ENCODE assay signal across 19 cellular contexts in the genomic region with DNA sequence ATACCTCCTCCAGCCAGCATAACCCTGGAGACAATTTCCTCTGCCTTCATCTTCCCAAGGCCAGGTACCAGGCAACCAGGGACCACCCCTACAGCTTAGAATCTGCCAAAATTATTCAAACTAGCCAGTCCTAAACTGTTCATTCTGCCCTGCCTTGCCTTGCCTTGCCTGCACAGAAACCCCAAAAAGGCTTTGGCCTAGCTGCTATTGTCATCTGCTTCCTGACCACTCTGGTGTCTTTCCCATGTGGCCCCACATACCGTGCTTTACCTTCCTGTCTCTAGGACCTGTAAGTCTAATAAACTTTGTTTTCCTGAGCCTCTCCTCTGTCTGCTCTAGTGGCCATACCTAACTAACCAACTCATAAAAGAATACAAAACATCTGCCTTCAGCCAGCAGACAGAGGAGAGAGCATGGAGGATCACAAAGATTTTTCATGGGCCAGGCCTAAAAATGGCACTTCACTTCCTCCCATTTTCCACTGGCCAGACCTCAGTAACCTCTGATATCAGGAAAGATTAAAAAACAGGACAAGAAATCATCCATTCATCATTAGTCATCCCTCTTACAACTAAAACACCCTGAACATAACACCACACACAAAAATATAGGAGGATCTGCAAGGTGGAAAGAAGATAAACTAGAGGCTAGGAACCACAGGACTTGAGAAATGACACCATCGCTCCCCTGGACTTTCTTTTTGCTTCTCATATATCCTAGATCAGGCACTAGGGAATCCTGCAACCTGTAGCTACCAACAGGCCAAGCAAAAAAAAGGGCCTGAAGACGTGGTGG. TPM values are rescaled to one million over a fixed set of nuclear protein-coding genes. Genes with fewer than 3 reads are reported as not detected.
DNase-seq lines count a peak whose midpoint lies in the region; ATAC-seq and TF ChIP-seq lines count a peak whose summit lies in the region.
"Had no signal": no experiment of that assay in that cellular context is flagged by ENCODE, and none has a peak within 500 bp of the region (broad histone marks: within the 10 kb centered on the region; RNA-seq: fewer than 3 reads in every experiment).

No MANE protein-coding gene starts in this region.

- no peak overlapping the region for H3K4me2 ChIP-seq in GM23338
- H3K4me2 ChIP-seq: BLaER1 had no signal

- no peak overlapping the region for H3K27ac ChIP-seq in GM23338 (ENCODE audit: low read depth)
- H3K27ac ChIP-seq in RWPE2 (ENCODE audit: poor library complexity, severe bottlenecking), result peak overlapping the region; percentile 58
- H3K27ac ChIP-seq: BLaER1, HL-60, Peyer's patch had no signal

- H3K27me3 Mint-ChIP-seq in GM23338 (ENCODE audit: insufficient read depth, low read depth, poor library complexity), result peaks cover 6% of the 10 kb centered on the region
- no peaks in the 10 kb centered on the region for H3K27me3 Mint-ChIP-seq in endothelial cell (ENCODE audit: unreplicated experiment)
- H3K27me3 Mint-ChIP-seq in neural crest cell (ENCODE audit: low read depth), result no peaks in the 10 kb centered on the region
- no peaks in the 10 kb centered on the region for H3K27me3 Mint-ChIP-seq in activated CD4-positive, alpha-beta T cell treated with anti-CD3 and anti-CD28 coated beads for 36 hours
- H3K27me3 Mint-ChIP-seq: CD4-positive, alpha-beta memory T cell; IgD-negative memory B cell had no signal

- H3K36me3 ChIP-seq in GM23338 (ENCODE audit: insufficient read depth), result no peaks in the 10 kb centered on the region
- H3K36me3 ChIP-seq in RWPE2 (ENCODE audit: low read depth), result 0 out of 2 replicates have a peak, but pooled peaks cover 4% of the 10 kb centered on the region
- H3K36me3 ChIP-seq: BLaER1, HAP-1, Peyer's patch had no signal

- TF ChIP-seq CTCF in GM23338 (conservative IDR thresholded peaks at IDR 0.05; ENCODE audit: low read depth in 2 of 2) (no peak), RWPE2 (IDR thresholded peaks at IDR 0.05; ENCODE audit: poor library complexity, severe bottlenecking) (no peak), endothelial cell (IDR thresholded peaks at IDR 0.05; ENCODE audit: unreplicated experiment) (no peak), neural crest cell (conservative IDR thresholded peaks at IDR 0.05) (no peak)

- H3K4me3 Mint-ChIP-seq in GM23338 (no peak overlapping the region), endothelial cell (ENCODE audit: unreplicated experiment) (no peak overlapping the region), neural crest cell (no peak overlapping the region)
- H3K4me3 Mint-ChIP-seq in activated CD4-positive, alpha-beta T cell treated with anti-CD3 and anti-CD28 coated beads for 36 hours, result no peak overlapping the region
- H3K4me3 Mint-ChIP-seq: IgD-negative memory B cell had no signal

- no peaks in the 10 kb centered on the region; the same call in 1 of the 2 replicates for H3K9me2 ChIP-seq in GM23338 (ENCODE audit: insufficient read depth)

- H3K36me3 Mint-ChIP-seq in GM23338 (ENCODE audit: low read depth) (peaks cover 3% of the 10 kb centered on the region; the same call in 2 of the 3 replicates), endothelial cell (ENCODE audit: low read depth, unreplicated experiment) (no peaks in the 10 kb centered on the region), neural crest cell (ENCODE audit: low read depth) (peaks cover 7% of the 10 kb centered on the region)
- H3K36me3 Mint-ChIP-seq in activated CD4-positive, alpha-beta T cell treated with anti-CD3 and anti-CD28 coated beads for 36 hours (ENCODE audit: low read depth), result peaks cover 29% of the 10 kb centered on the region

- 0 out of 2 replicates have a peak, but pooled peaks cover 5% of the 10 kb centered on the region for H3K4me1 ChIP-seq in GM23338 (ENCODE audit: insufficient read depth)
- peaks cover 29% of the 10 kb centered on the region for H3K4me1 ChIP-seq in RWPE2 (ENCODE audit: insufficient read depth, poor library complexity, severe bottlenecking)
- H3K4me1 ChIP-seq: BLaER1, HAP-1, Peyer's patch had no signal

- H3K4me3 ChIP-seq in GM23338 (no peak overlapping the region), RWPE2 (ENCODE audit: severe bottlenecking) (no peak overlapping the region)
- H3K4me3 ChIP-seq: BLaER1, HAP-1, Peyer's patch had no signal

- DNase-seq in GM23338 (ENCODE audit: low spot score) (no peak), RWPE2 (ENCODE audit: low spot score) (no peak), endothelial cell (ENCODE audit: low spot score) (no peak), neural crest cell (ENCODE audit: low read depth, low spot score) (no peak), HPDE6-E6E7 (ENCODE audit: extremely low spot score) (no peak)
- DNase-seq in activated CD4-positive, alpha-beta T cell treated with anti-CD3 and anti-CD28 coated beads for 36 hours, result no peak
- DNase-seq: Calu3; CD4-positive, alpha-beta memory T cell; Kasumi-1; NCI-H1105; NCI-H1694; NCI-H2081 treated with DMSO at 0.1 percent for 48 hours; Peyer's patch; Right ventricle myocardium superior had no signal

- CTCF ChIA-PET in activated CD4-positive, alpha-beta T cell treated with anti-CD3 and anti-CD28 coated beads for 36 hours (lab: Charles Lee), result interaction anchor here (1.4 to 1.7 kb wide), 2 partner anchors 10 to 12 kb away, joined by 5 read pairs; no protein-coding TSS in a partner anchor

- H3K9me3 ChIP-seq in RWPE2 (ENCODE audit: severe bottlenecking), result no peaks in the 10 kb centered on the region
- H3K9me3 ChIP-seq: HAP-1, Peyer's patch had no signal

- POLR2A ChIA-PET in activated CD4-positive, alpha-beta T cell treated with anti-CD3 and anti-CD28 coated beads for 36 hours (lab: Charles Lee), result no interaction called here

- peaks cover 4% of the 10 kb centered on the region; the same call in 2 of the 3 replicates for H3K4me1 Mint-ChIP-seq in GM23338
- peaks cover 7% of the 10 kb centered on the region for H3K4me1 Mint-ChIP-seq in endothelial cell (ENCODE audit: unreplicated experiment)
- no peaks in the 10 kb centered on the region for H3K4me1 Mint-ChIP-seq in neural crest cell
- peaks cover 19% of the 10 kb centered on the region for H3K4me1 Mint-ChIP-seq in activated CD4-positive, alpha-beta T cell treated with anti-CD3 and anti-CD28 coated beads for 36 hours

- ATAC-seq in GM23338, result no peak
- ATAC-seq in RWPE2 (ENCODE audit: low read depth), result peak; percentile 24; the same call in 2 of the 3 replicates
- ATAC-seq in activated CD4-positive, alpha-beta T cell treated with anti-CD3 and anti-CD28 coated beads for 36 hours, result no peak
- ATAC-seq in GM18517 (IDR thresholded peaks at IDR 0.05; ENCODE audit: unreplicated experiment), result no peak

- no peaks in the 10 kb centered on the region for H3K79me2 ChIP-seq in GM23338 (replicated peaks; ENCODE audit: insufficient read depth)

- H3K9me3 Mint-ChIP-seq in GM23338 (peaks cover 2% of the 10 kb centered on the region; the same call in 2 of the 3 replicates), endothelial cell (ENCODE audit: unreplicated experiment) (no peaks in the 10 kb centered on the region), neural crest cell (peaks cover 8% of the 10 kb centered on the region)
- H3K9me3 Mint-ChIP-seq in activated CD4-positive, alpha-beta T cell treated with anti-CD3 and anti-CD28 coated beads for 36 hours (ENCODE audit: low read depth), result peaks cover 5% of the 10 kb centered on the region

- peak overlapping the region; percentile 53; the same call in 1 of the 2 replicates for H3K27ac Mint-ChIP-seq in GM23338
- H3K27ac Mint-ChIP-seq in endothelial cell (ENCODE audit: unreplicated experiment), result peak overlapping the region; percentile 34
- H3K27ac Mint-ChIP-seq in neural crest cell (ENCODE audit: unreplicated experiment), result peak overlapping the region; percentile 51
- H3K27ac Mint-ChIP-seq in activated CD4-positive, alpha-beta T cell treated with anti-CD3 and anti-CD28 coated beads for 36 hours, result no peak overlapping the region
- H3K27ac Mint-ChIP-seq: IgD-negative memory B cell had no signal

- intact Hi-C loops in activated CD4-positive, alpha-beta T cell treated with anti-CD3 and anti-CD28 coated beads for 36 hours (cut with DNase I, micrococcal nuclease), result no loop called here

- no peaks in the 10 kb centered on the region for H3F3A ChIP-seq in GM23338 (replicated peaks; ENCODE audit: low read depth)

- H2AFZ ChIP-seq in GM23338, result no peak overlapping the region

- H3K27me3 ChIP-seq in GM23338 (ENCODE audit: insufficient read depth), result no peaks in the 10 kb centered on the region
- no peaks in the 10 kb centered on the region for H3K27me3 ChIP-seq in RWPE2 (ENCODE audit: insufficient read depth, poor library complexity, severe bottlenecking)
- H3K27me3 ChIP-seq: BLaER1, Peyer's patch had no signal

- H4K20me1 ChIP-seq in GM23338 (replicated peaks; ENCODE audit: insufficient read depth), result no peaks in the 10 kb centered on the region
- H4K20me1 ChIP-seq: BLaER1 had no signal

TF ChIP-seq in GM23338, 12 proteins besides CTCF, POLR2A, EP300 and RAD21 (continues in another document):
- TF ChIP-seq STAT1 (IDR thresholded peaks at IDR 0.05; ENCODE audit: unreplicated experiment), result no peak
- no peak for TF ChIP-seq ZNF114 (CRISPR knock-in tag; IDR thresholded peaks at IDR 0.05)
- TF ChIP-seq, protein P1, sequence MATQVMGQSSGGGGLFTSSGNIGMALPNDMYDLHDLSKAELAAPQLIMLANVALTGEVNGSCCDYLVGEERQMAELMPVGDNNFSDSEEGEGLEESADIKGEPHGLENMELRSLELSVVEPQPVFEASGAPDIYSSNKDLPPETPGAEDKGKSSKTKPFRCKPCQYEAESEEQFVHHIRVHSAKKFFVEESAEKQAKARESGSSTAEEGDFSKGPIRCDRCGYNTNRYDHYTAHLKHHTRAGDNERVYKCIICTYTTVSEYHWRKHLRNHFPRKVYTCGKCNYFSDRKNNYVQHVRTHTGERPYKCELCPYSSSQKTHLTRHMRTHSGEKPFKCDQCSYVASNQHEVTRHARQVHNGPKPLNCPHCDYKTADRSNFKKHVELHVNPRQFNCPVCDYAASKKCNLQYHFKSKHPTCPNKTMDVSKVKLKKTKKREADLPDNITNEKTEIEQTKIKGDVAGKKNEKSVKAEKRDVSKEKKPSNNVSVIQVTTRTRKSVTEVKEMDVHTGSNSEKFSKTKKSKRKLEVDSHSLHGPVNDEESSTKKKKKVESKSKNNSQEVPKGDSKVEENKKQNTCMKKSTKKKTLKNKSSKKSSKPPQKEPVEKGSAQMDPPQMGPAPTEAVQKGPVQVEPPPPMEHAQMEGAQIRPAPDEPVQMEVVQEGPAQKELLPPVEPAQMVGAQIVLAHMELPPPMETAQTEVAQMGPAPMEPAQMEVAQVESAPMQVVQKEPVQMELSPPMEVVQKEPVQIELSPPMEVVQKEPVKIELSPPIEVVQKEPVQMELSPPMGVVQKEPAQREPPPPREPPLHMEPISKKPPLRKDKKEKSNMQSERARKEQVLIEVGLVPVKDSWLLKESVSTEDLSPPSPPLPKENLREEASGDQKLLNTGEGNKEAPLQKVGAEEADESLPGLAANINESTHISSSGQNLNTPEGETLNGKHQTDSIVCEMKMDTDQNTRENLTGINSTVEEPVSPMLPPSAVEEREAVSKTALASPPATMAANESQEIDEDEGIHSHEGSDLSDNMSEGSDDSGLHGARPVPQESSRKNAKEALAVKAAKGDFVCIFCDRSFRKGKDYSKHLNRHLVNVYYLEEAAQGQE (IDR thresholded peaks at IDR 0.05; ENCODE audit: unreplicated experiment), result no peak

RNA-seq across cellular contexts. Expression of a gene that starts 51.5 kb away (rescaled TPM):
- 7.3 and 7.7 TPM in 2 replicates for total RNA-seq in GM23338 (2014; rRNA removed; shearing (Covaris generic))
- 14.0 and 17.3 TPM in 2 replicates for polyA plus RNA-seq in GM23338 (2016; fragmentation: Nextera tagmentation; extraction: Ambion mirVana)
- total RNA-seq in endothelial cell (ENCODE audit: unreplicated experiment) (11.2 TPM), neural crest cell (11.9 and 12.2 TPM in 2 replicates)
- total RNA-seq in activated CD4-positive, alpha-beta T cell treated with anti-CD3 and anti-CD28 coated beads for 36 hours, result 10 to 100 TPM; 15.8 to 25.8 TPM
